ENCODE assay signal across 23 cellular contexts in the genomic region with DNA sequence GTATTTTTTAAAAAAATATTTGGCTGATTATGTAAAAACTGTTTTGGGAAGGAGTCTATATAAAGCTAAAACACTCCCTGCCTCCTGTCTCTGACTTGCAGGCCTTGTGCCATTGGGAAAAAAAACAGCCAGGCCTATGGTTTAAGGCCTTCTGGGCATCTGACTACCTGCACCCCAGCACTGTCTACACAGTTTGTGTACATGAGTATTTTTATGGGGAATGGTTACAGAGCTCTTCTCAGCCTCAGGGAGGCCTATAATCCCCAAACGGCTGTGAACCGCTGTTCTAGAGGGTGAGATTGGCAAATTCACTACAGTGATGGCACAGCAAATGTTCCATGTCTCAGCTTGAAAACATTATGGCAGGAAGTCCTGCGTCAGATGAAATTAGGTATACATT.
DNase-seq lines count a peak whose midpoint lies in the region; ATAC-seq, FAIRE-seq and TF ChIP-seq lines count a peak whose summit lies in the region.
"Had no signal": no experiment of that assay in that cellular context is flagged by ENCODE, and none has a peak within 500 bp of the region (broad histone marks: within the 10 kb centered on the region; RNA-seq: fewer than 3 reads in every experiment).

No MANE protein-coding gene starts in this region.

- TF ChIP-seq RAD21 in liver (IDR thresholded peaks at IDR 0.05), result no peak
- no peak for TF ChIP-seq RAD21 in HepG2 (CRISPR knock-in tag; IDR thresholded peaks at IDR 0.05)

- peak overlapping the region in 1 of 2 donors; percentile 74 for H3K9ac ChIP-seq in liver (ENCODE audit: low read depth in 1 of 2, low read length in 2 of 2)
- H3K9ac ChIP-seq in HepG2 (ENCODE audit: insufficient read depth, low read depth, low read length), result no peak overlapping the region
- no peak overlapping the region for H3K9ac ChIP-seq in keratinocyte (ENCODE audit: control insufficient read depth, extremely low read depth, insufficient read depth, low read length)
- H3K9ac ChIP-seq in MM.1S (ENCODE audit: low read length), result no peak overlapping the region

- no TSS peak for BruUV-seq in HepG2 (replicated peaks; lab: Mats Ljungman, UMichigan)

- H3K27me3 ChIP-seq in liver (ENCODE audit: control insufficient read depth in 4 of 4, insufficient read depth in 4 of 4, low read length in 3 of 4) (no peaks in the 10 kb centered on the region), HepG2 (ENCODE audit: control insufficient read depth in 1 of 2, insufficient read depth in 2 of 2, low read length in 2 of 2) (peaks cover 0 to 15% of the 10 kb centered on the region in 2 experiments; a peak in 2 of 5 replicates), keratinocyte (ENCODE audit: control insufficient read depth, extremely low read depth, insufficient read depth, low read length) (no peaks in the 10 kb centered on the region), prostate gland (replicated peaks; ENCODE audit: insufficient read depth) (no peaks in the 10 kb centered on the region), MM.1S (replicated peaks; ENCODE audit: insufficient read depth, low read length) (no peaks in the 10 kb centered on the region)
- H3K27me3 ChIP-seq: SJCRH30 had no signal

- POLR2A ChIA-PET in HepG2 (lab: Yijun Ruan, JAX), result no interaction called here

- H3K4me2 ChIP-seq in HepG2 (ENCODE audit: low read depth, low read length) (no peak overlapping the region), keratinocyte (ENCODE audit: control insufficient read depth, extremely low read depth, insufficient read depth, low read depth, low read length) (no peak overlapping the region), MM.1S (ENCODE audit: low read depth, low read length) (no peak overlapping the region)

- peak overlapping the region in 1 of 3 donors; percentile 34 for H3K4me3 ChIP-seq in liver (ENCODE audit: low read depth in 1 of 3, low read length in 3 of 3)
- no peak overlapping the region for H3K4me3 ChIP-seq in HepG2 (replicated peaks in 1 of 3; ENCODE audit: insufficient read depth in 1 of 3, low read depth in 2 of 3, low read length in 3 of 3)
- no peak overlapping the region for H3K4me3 ChIP-seq in keratinocyte (ENCODE audit: control insufficient read depth in 2 of 3, extremely low read depth in 1 of 3, insufficient read depth in 2 of 3, low read depth in 1 of 3, low read length in 3 of 3)
- H3K4me3 ChIP-seq in prostate gland, result no peak overlapping the region
- H3K4me3 ChIP-seq in MM.1S (ENCODE audit: low read length), result no peak overlapping the region
- H3K4me3 ChIP-seq: SJCRH30 had no signal

- intact Hi-C loops in HepG2 (cut with micrococcal nuclease; ENCODE audit: unreplicated experiment) (no loop called here), prostate gland (cut with DNase I) (no loop called here)

- TF ChIP-seq POLR2A in HepG2 (IDR thresholded peaks at IDR 0.05; ENCODE audit: insufficient read depth in 1 of 2, low read depth in 2 of 2, low read length in 2 of 2), result no peak
- TF ChIP-seq POLR2A in prostate gland (IDR thresholded peaks at IDR 0.05), result no peak

- peaks cover 4 to 43% (median 23%) of the 10 kb centered on the region in 4 donors for H3K4me1 ChIP-seq in liver (ENCODE audit: control insufficient read depth in 4 of 4, insufficient read depth in 4 of 4, low read length in 3 of 4)
- no peaks in the 10 kb centered on the region; the same call in 1 of the 2 replicates for H3K4me1 ChIP-seq in HepG2 (ENCODE audit: insufficient read depth, low read length)
- H3K4me1 ChIP-seq in keratinocyte (ENCODE audit: control insufficient read depth, extremely low read depth, insufficient read depth, low read length), result peaks cover 13% of the 10 kb centered on the region
- peaks cover 4% of the 10 kb centered on the region for H3K4me1 ChIP-seq in prostate gland (replicated peaks)
- H3K4me1 ChIP-seq in MM.1S (ENCODE audit: low read length), result no peaks in the 10 kb centered on the region

- dilution Hi-C loops in keratinocyte (cut with MboI; ENCODE audit: extremely low pct_ligation_motif_present, low sequenced_read_pairs), result no loop called here

- H3K9me1 ChIP-seq in keratinocyte (ENCODE audit: control insufficient read depth, extremely low read depth, insufficient read depth, low read length), result no peaks in the 10 kb centered on the region

- CTCF ChIA-PET in HepG2 (lab: Yijun Ruan, JAX; ENCODE audit: low intra/inter-chr PET ratio, low total read pairs), result no interaction called here

- H3K9me2 ChIP-seq in MM.1S (replicated peaks; ENCODE audit: insufficient read depth, low read length), result no peaks in the 10 kb centered on the region

- no peaks in the 10 kb centered on the region for H3F3A ChIP-seq in MM.1S (ENCODE audit: insufficient read depth, low read length)

- H2AFZ ChIP-seq in HepG2 (ENCODE audit: low read length), result no peak overlapping the region
- peak overlapping the region; percentile 74 for H2AFZ ChIP-seq in keratinocyte (ENCODE audit: control insufficient read depth, low read length)
- H2AFZ ChIP-seq in MM.1S (ENCODE audit: low read length), result no peak overlapping the region

- H3K27ac ChIP-seq in liver (ENCODE audit: low read depth in 1 of 2, low read length in 2 of 2), result peak overlapping the region; percentile 76 to 87
- no peak overlapping the region for H3K27ac ChIP-seq in HepG2 (ENCODE audit: extremely low read length, insufficient read depth, low read length)
- no peak overlapping the region for H3K27ac ChIP-seq in keratinocyte (ENCODE audit: control insufficient read depth, insufficient read depth, low read length)
- H3K27ac ChIP-seq in prostate gland, result peak overlapping the region; percentile 33 to 42
- no peak overlapping the region for H3K27ac ChIP-seq in MM.1S (ENCODE audit: low read length)
- H3K27ac ChIP-seq: C4-2B, SJCRH30 had no signal

- H3K9me3 ChIP-seq in liver (ENCODE audit: control insufficient read depth in 4 of 4, low read length in 3 of 4) (no peaks in the 10 kb centered on the region), HepG2 (ENCODE audit: low read length) (no peaks in the 10 kb centered on the region), keratinocyte (ENCODE audit: control insufficient read depth, low read depth, low read length) (no peaks in the 10 kb centered on the region), prostate gland (no peaks in the 10 kb centered on the region), MM.1S (replicated peaks; ENCODE audit: insufficient read depth, low read length) (no peaks in the 10 kb centered on the region)

- FAIRE-seq in HepG2 (lab: Jason Lieb, UNC), result no peak
- FAIRE-seq in keratinocyte (lab: Jason Lieb, UNC), result no peak
- FAIRE-seq: GM19239, H1, RCC 7860 had no signal

- no peaks in the 10 kb centered on the region for H4K20me1 ChIP-seq in HepG2 (ENCODE audit: insufficient read depth, low read length)
- no peaks in the 10 kb centered on the region for H4K20me1 ChIP-seq in keratinocyte (ENCODE audit: control insufficient read depth, extremely low read depth, insufficient read depth, low read length)
- H4K20me1 ChIP-seq in MM.1S (ENCODE audit: insufficient read depth, low read length), result no peaks in the 10 kb centered on the region

- 81% methylated on average over 3 of the region's 3 CpGs for WGBS in liver
- 52% methylated on average over 3 of the region's 3 CpGs for WGBS in HepG2 (ENCODE audit: low lambda C conversion rate)
- WGBS in prostate gland, result 63% methylated on average over 3 of the region's 3 CpGs

- DNase-seq in HepG2 (ENCODE audit: low spot score) (no peak), keratinocyte (ENCODE audit: low read depth, low spot score) (no peak), prostate gland (ENCODE audit: low spot score) (no peak), MM.1S (no peak), cerebellar cortex (ENCODE audit: low spot score) (no peak), LoVo (ENCODE audit: low spot score) (no peak)
- no peak for DNase-seq in activated T-cell treated with anti-CD3 and anti-CD28 coated beads, Interleukin-2, amount 50 U/mL, for 1 hour
- DNase-seq: AML-193, GDM1, NCI-H1417, NCI-H1694 treated with DMSO at 0.1 percent for 48 hours, NCI-H2081 treated with DMSO at 0.1 percent for 48 hours, NCI-H2171 treated with DMSO at 0.1 percent for 48 hours, NCI-H446, NCI-H526, OCI-M1, SJCRH30 had no signal

- no peak for TF ChIP-seq EP300 in HepG2 (IDR thresholded peaks at IDR 0.05; ENCODE audit: low read depth in 2 of 2, low read length in 2 of 2)
- no peak for TF ChIP-seq EP300 in HepG2 (CRISPR knock-in tag; IDR thresholded peaks at IDR 0.05; ENCODE audit: borderline replicate concordance)

- TF ChIP-seq CTCF in liver (IDR thresholded peaks at IDR 0.05; ENCODE audit: low read depth, low read length, missing input control) (no peak), HepG2 (CRISPR knock-in tag; IDR thresholded peaks at IDR 0.05) (no peak), keratinocyte (optimal IDR thresholded peaks at IDR 0.05 in 1 of 3, IDR thresholded peaks at IDR 0.05 in 1 of 3, conservative IDR thresholded peaks at IDR 0.05 in 1 of 3; ENCODE audit: extremely low read depth in 1 of 3, insufficient read depth in 2 of 3, low read length in 3 of 3) (no peak), prostate gland (IDR thresholded peaks at IDR 0.05) (no peak), MM.1S (IDR thresholded peaks at IDR 0.05; ENCODE audit: low read length) (no peak)

- no peak for ATAC-seq in HepG2
- ATAC-seq: HCT116 had no signal

- in situ Hi-C loops in HepG2 (cut with HindIII; ENCODE audit: extremely low pct_ligation_motif_present, low pct_unique_long_range_greater_than_20kb), result no loop called here

- H3K79me2 ChIP-seq in HepG2 (ENCODE audit: insufficient read depth, low read length), result no peaks in the 10 kb centered on the region
- H3K79me2 ChIP-seq in keratinocyte (ENCODE audit: control insufficient read depth, insufficient read depth, low read length), result no peaks in the 10 kb centered on the region
- H3K79me2 ChIP-seq in MM.1S (ENCODE audit: low read length), result no peaks in the 10 kb centered on the region

- H3K36me3 ChIP-seq in liver (ENCODE audit: control insufficient read depth in 4 of 4, insufficient read depth in 3 of 4, low read depth in 1 of 4, low read length in 3 of 4) (no peaks in the 10 kb centered on the region), HepG2 (replicated peaks in 1 of 2; ENCODE audit: control insufficient read depth in 1 of 2, insufficient read depth in 2 of 2, low read length in 2 of 2) (no peaks in the 10 kb centered on the region), keratinocyte (ENCODE audit: control insufficient read depth in 2 of 2, extremely low read depth in 1 of 2, insufficient read depth in 2 of 2, low read length in 2 of 2) (no peaks in the 10 kb centered on the region), prostate gland (no peaks in the 10 kb centered on the region), MM.1S (replicated peaks; ENCODE audit: insufficient read depth, low read length) (no peaks in the 10 kb centered on the region)
- H3K36me3 ChIP-seq: SJCRH30 had no signal

TF ChIP-seq in liver, 16 proteins besides CTCF, POLR2A, EP300 and RAD21 (continues in another document):
- TF ChIP-seq FOXA2 (IDR thresholded peaks at IDR 0.05) (no peak), EGR1 (IDR thresholded peaks at IDR 0.05; ENCODE audit: low read depth in 2 of 2) (no peak), RXRA (IDR thresholded peaks at IDR 0.05) (no peak)

TF ChIP-seq in HepG2, 621 proteins besides CTCF, POLR2A, EP300 and RAD21 (continues in another document):
- TF ChIP-seq FOXJ3 (CRISPR knock-in tag; IDR thresholded peaks at IDR 0.05; ENCODE audit: borderline replicate concordance) (no peak), ZC3H4 (CRISPR knock-in tag; IDR thresholded peaks at IDR 0.05; ENCODE audit: borderline replicate concordance) (no peak)

Comparison
In these comparisons a context has a peak if more than half of its experiments do, and no peak if none do; other contexts are left out.
1. H3K27ac ChIP-seq: peak in liver (2 of 2) and prostate gland (2 of 2); none in HepG2 (single experiment), keratinocyte (single experiment) and MM.1S (single experiment).